ENCODE assay signal across 9 cellular contexts in the genomic region with DNA sequence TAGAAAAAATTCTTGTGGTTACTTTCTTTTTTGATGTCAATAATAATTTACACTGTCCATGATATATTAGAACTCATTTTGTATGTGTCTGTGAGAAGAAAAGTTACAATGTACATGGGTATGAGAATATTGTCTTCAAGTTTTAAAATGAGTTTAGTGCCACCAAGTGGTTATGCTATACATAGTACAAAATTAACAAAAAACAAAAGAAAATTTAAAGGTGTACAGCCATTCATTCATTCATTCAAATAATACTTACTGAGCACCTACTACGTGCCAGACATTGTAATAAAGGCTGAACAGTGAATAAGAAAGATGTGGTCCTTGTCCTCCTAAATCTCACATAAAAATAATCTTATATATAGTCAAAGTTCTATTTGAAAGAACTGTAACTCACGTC. TPM values are rescaled to one million over a fixed set of nuclear protein-coding genes. Genes with fewer than 3 reads are reported as not detected.
DNase-seq lines count a peak whose midpoint lies in the region; ATAC-seq, FAIRE-seq and TF ChIP-seq lines count a peak whose summit lies in the region.
"Had no signal": no experiment of that assay in that cellular context is flagged by ENCODE, and none has a peak within 500 bp of the region (broad histone marks: within the 10 kb centered on the region; RNA-seq: fewer than 3 reads in every experiment).

No MANE protein-coding gene starts in this region.

- no peaks in the 10 kb centered on the region for H3K9me3 ChIP-seq in gastroesophageal sphincter

- DNase-seq in BJ (ENCODE audit: low read depth) = no peak
- DNase-seq in H4 (ENCODE audit: low spot score) = peak; percentile 8
- DNase-seq in RPMI7951 (ENCODE audit: low read depth) = peak; percentile 6
- DNase-seq in H54 (ENCODE audit: insufficient read length, low spot score) = no peak
- DNase-seq in activated gamma-delta T cell (lab: John Stamatoyannopoulos, UW) = no peak
- DNase-seq in mesendoderm = no peak
- DNase-seq in NCI-H524 treated with DMSO at 0.1 percent for 48 hours (lab: John Stamatoyannopoulos, UW) = no peak
- DNase-seq: activated CD8-positive, alpha-beta memory T cell treated with anti-CD3 and anti-CD28 coated beads, Interleukin-2, amount 10 ng/mL, durations not matched to agents 7 days and 5 days had no signal

- H3K27me3 ChIP-seq in BJ (ENCODE audit: control insufficient read depth, insufficient read depth, low read length) = no peaks in the 10 kb centered on the region
- no peaks in the 10 kb centered on the region for H3K27me3 ChIP-seq in gastroesophageal sphincter
- H3K27me3 ChIP-seq in mesendoderm (ENCODE audit: insufficient read depth, low read length, poor library complexity) = no peaks in the 10 kb centered on the region

- H3K27ac ChIP-seq in gastroesophageal sphincter (no peak overlapping the region), mesendoderm (ENCODE audit: low read depth, low read length) (no peak overlapping the region)

- H2AK5ac ChIP-seq in mesendoderm (ENCODE audit: low read length) = no peak overlapping the region

- CTCF ChIA-PET in BJ (lab: Yijun Ruan, JAX) = interaction anchor here (1.5 kb wide), 1 partner anchor 421 kb away, joined by 4 read pairs; no protein-coding TSS in a partner anchor

- no peak overlapping the region for H3K23ac ChIP-seq in mesendoderm (ENCODE audit: low read length)

- no peaks in the 10 kb centered on the region for H3K4me1 ChIP-seq in gastroesophageal sphincter
- no peaks in the 10 kb centered on the region for H3K4me1 ChIP-seq in mesendoderm (ENCODE audit: control insufficient read depth, low read depth, low read length)

- H2BK15ac ChIP-seq in mesendoderm (replicated peaks; ENCODE audit: low read depth) = no peak overlapping the region

- no peak overlapping the region for H2BK5ac ChIP-seq in mesendoderm (ENCODE audit: low read length)

- FAIRE-seq in H54 (lab: Jason Lieb, UNC) = no peak

- H4K5ac ChIP-seq in mesendoderm (ENCODE audit: low read length) = no peak overlapping the region

- H3K4me2 ChIP-seq in mesendoderm (ENCODE audit: low read length) = no peak overlapping the region

- H4K8ac ChIP-seq in mesendoderm (ENCODE audit: low read depth, low read length) = no peak overlapping the region

- no peak overlapping the region for H3K18ac ChIP-seq in mesendoderm (ENCODE audit: low read length)

- no peak overlapping the region for H2BK120ac ChIP-seq in mesendoderm (ENCODE audit: low read depth, low read length)

- no peak for TF ChIP-seq EP300 in gastroesophageal sphincter (IDR thresholded peaks at IDR 0.05)

- TF ChIP-seq CTCF in BJ (IDR thresholded peaks at IDR 0.05; ENCODE audit: insufficient read depth, low read depth, low read length) (0 out of 2 replicates have a peak, but pooled peaks have one; percentile 25), gastroesophageal sphincter (IDR thresholded peaks at IDR 0.05) (peak in 3 of 4 experiments; percentile 19 to 32 (median 19))

- no peak overlapping the region for H3K56ac ChIP-seq in mesendoderm (ENCODE audit: low read length)

- TF ChIP-seq POLR2A in gastroesophageal sphincter (IDR thresholded peaks at IDR 0.05) = no peak
- no peak for TF ChIP-seq POLR2A in H54 (IDR thresholded peaks at IDR 0.05; ENCODE audit: low read depth, low read length)

- 66 to 88% methylated on average over 2 of the region's 2 CpGs for WGBS in gastroesophageal sphincter (ENCODE audit: low coverage in 1 of 2), 2 donors
- no CpG with 5 or more reads among the region's 2 CpGs for WGBS in mesendoderm (ENCODE audit: extremely low coverage, insufficient coverage, low lambda C conversion rate)

- H3K36me3 ChIP-seq in BJ (ENCODE audit: control insufficient read depth, insufficient read depth, low read length) (no peaks in the 10 kb centered on the region), gastroesophageal sphincter (peaks cover 0 to 16% of the 10 kb centered on the region in 2 donors), mesendoderm (ENCODE audit: control insufficient read depth, insufficient read depth, low read length) (no peaks in the 10 kb centered on the region)

- no peak overlapping the region for H3K4ac ChIP-seq in mesendoderm (ENCODE audit: low read depth, low read length)

- POLR2A ChIA-PET in BJ (lab: Charles Lee) = no interaction called here

- H3K79me1 ChIP-seq in mesendoderm (ENCODE audit: low read length) = no peaks in the 10 kb centered on the region

- no peak for ATAC-seq in gastroesophageal sphincter
- ATAC-seq: activated CD8-positive, alpha-beta memory T cell treated with anti-CD3 and anti-CD28 coated beads, Interleukin-2, amount 10 ng/mL, durations not matched to agents 7 days and 5 days had no signal

- H3K79me2 ChIP-seq in mesendoderm (ENCODE audit: control insufficient read depth, insufficient read depth, low read length) = no peaks in the 10 kb centered on the region

- H3K4me3 ChIP-seq in BJ (ENCODE audit: low read depth, low read length) (no peak overlapping the region), gastroesophageal sphincter (no peak overlapping the region), mesendoderm (ENCODE audit: low read length) (no peak overlapping the region)

- H3K9ac ChIP-seq in mesendoderm (ENCODE audit: low read length) = no peak overlapping the region

RNA-seq across cellular contexts. Expression of a gene that starts 27.7 kb away (rescaled TPM):
- 9.4 and 18.5 TPM in 2 replicates for polyA plus RNA-seq in BJ (2011; rRNA removed)
- 9.7 and 10.2 TPM in 2 replicates for polyA minus RNA-seq in BJ (2011; rRNA and poly(A)+ RNA removed)
- total RNA-seq in H4 (2014; rRNA removed; shearing (Covaris generic)) = 14.1 and 25.6 TPM in 2 replicates
- total RNA-seq in RPMI7951 (2014; rRNA removed; shearing (Covaris generic)) = 28.5 and 30.9 TPM in 2 replicates
- total RNA-seq in gastroesophageal sphincter = 10 to 100 TPM; 24.1 to 42.7 (median 32.8) TPM
- 44.4 TPM for polyA plus RNA-seq in mesendoderm (2013, experiment 1 of 2)
- polyA plus RNA-seq in mesendoderm (2013, experiment 2 of 2) = 44.8 TPM

RNA-seq across cellular contexts. Expression of a gene that starts 28.0 kb away (rescaled TPM):
- polyA plus RNA-seq in BJ (2011; rRNA removed) = 21.0 and 31.0 TPM in 2 replicates
- polyA minus RNA-seq in BJ (2011; rRNA and poly(A)+ RNA removed) = 47.6 and 57.1 TPM in 2 replicates
- total RNA-seq in H4 (2014; rRNA removed; shearing (Covaris generic)) = 31.8 and 49.5 TPM in 2 replicates
- total RNA-seq in RPMI7951 (2014; rRNA removed; shearing (Covaris generic)) = 141 and 145 TPM in 2 replicates
- 100 to 1,000 TPM; 137 to 185 (median 150) TPM for total RNA-seq in gastroesophageal sphincter
- 22.3 TPM for polyA plus RNA-seq in mesendoderm (2013, experiment 1 of 2)
- polyA plus RNA-seq in mesendoderm (2013, experiment 2 of 2) = 21.1 TPM

Comparison
In these comparisons a context has a peak if more than half of its experiments do, and no peak if none do; other contexts are left out.
1. DNase-seq: peak in H4 (single experiment) and RPMI7951 (single experiment); none in BJ (single experiment), H54 (single experiment), activated gamma-delta T cell (single experiment), mesendoderm (single experiment) and NCI-H524 treated with DMSO at 0.1 percent for 48 hours (single experiment).